Comparison of ENCODE assay signal across 8 cellular contexts in genomic region chr3:179149951-179150350, GRCh38. TPM values are rescaled to one million over a fixed set of nuclear protein-coding genes. Genes with fewer than 3 reads are reported as not detected.
DNase-seq lines count a peak whose midpoint lies in the region; ATAC-seq and TF ChIP-seq lines count a peak whose summit lies in the region.

No MANE protein-coding gene starts in this region.

- H3K9me3 Mint-ChIP-seq in activated CD8-positive, alpha-beta T cell treated with anti-CD3 and anti-CD28 coated beads, Interleukin-2, amount 10 ng/mL, durations not matched to agents 7 days and 5 days (ENCODE audit: insufficient read depth) = no peaks in the 10 kb centered on the region

- no peaks in the 10 kb centered on the region for H3K27me3 ChIP-seq in SK-N-SH (ENCODE audit: insufficient read depth)
- H3K27me3 ChIP-seq in iPS-20b (ENCODE audit: insufficient read depth, low read length) = no peaks in the 10 kb centered on the region
- H3K27me3 ChIP-seq in suprapubic skin = no peaks in the 10 kb centered on the region

- H3K4me3 ChIP-seq in SK-N-SH (ENCODE audit: low read depth in 2 of 2, low read length in 1 of 2) = peak overlapping the region; percentile 72 to 95
- peak overlapping the region; percentile 81 for H3K4me3 ChIP-seq in iPS-20b (ENCODE audit: low read length)
- H3K4me3 ChIP-seq in suprapubic skin = peak overlapping the region; percentile 99

- TF ChIP-seq EP300 in SK-N-SH (IDR thresholded peaks at IDR 0.05; ENCODE audit: borderline replicate concordance in 1 of 2, low read depth in 1 of 2, low read length in 1 of 2) = no peak
- no peak for TF ChIP-seq EP300 in suprapubic skin (IDR thresholded peaks at IDR 0.05)

- no peak for TF ChIP-seq CTCF in SK-N-SH (IDR thresholded peaks at IDR 0.05)
- TF ChIP-seq CTCF in suprapubic skin (IDR thresholded peaks at IDR 0.05) = no peak

- H3K27ac ChIP-seq in SK-N-SH (ENCODE audit: low read depth in 2 of 2, low read length in 1 of 2) (peak overlapping the region; percentile 83 to 94; a peak in 1 of 4 replicates), iPS-20b (ENCODE audit: low read length) (no peak overlapping the region), suprapubic skin (peak overlapping the region; percentile 100)

- peaks cover 4 to 7% of the 10 kb centered on the region in 2 experiments; a peak in 3 of 4 replicates for H3K4me1 ChIP-seq in SK-N-SH (ENCODE audit: control insufficient read depth in 1 of 2, insufficient read depth in 2 of 2, low read depth in 1 of 2, low read length in 1 of 2)
- H3K4me1 ChIP-seq in iPS-20b (ENCODE audit: insufficient read depth, low read length) = peaks cover 5% of the 10 kb centered on the region; the same call in 1 of the 2 replicates
- peaks cover 28% of the 10 kb centered on the region for H3K4me1 ChIP-seq in suprapubic skin

- no peaks in the 10 kb centered on the region for H3K9me2 ChIP-seq in SK-N-SH

- no peak for ATAC-seq in SK-N-SH treated with all-trans-retinoic acid at 6 μM for 48 hours
- no peak for ATAC-seq in activated CD8-positive, alpha-beta T cell treated with anti-CD3 and anti-CD28 coated beads, Interleukin-2, amount 10 ng/mL, durations not matched to agents 7 days and 5 days

- H3K79me2 ChIP-seq in SK-N-SH (ENCODE audit: insufficient read depth) = peaks cover 60% of the 10 kb centered on the region

- H3K9ac ChIP-seq in SK-N-SH (peak overlapping the region; percentile 90), iPS-20b (ENCODE audit: low read depth, low read length) (peak overlapping the region; percentile 75; the same call in 1 of the 2 replicates)

- peaks cover 13% of the 10 kb centered on the region for H3F3A ChIP-seq in SK-N-SH (replicated peaks; ENCODE audit: insufficient read depth)

- no peak overlapping the region for H3K27ac Mint-ChIP-seq in activated CD8-positive, alpha-beta T cell treated with anti-CD3 and anti-CD28 coated beads, Interleukin-2, amount 10 ng/mL, durations not matched to agents 7 days and 5 days

- H3K4me1 Mint-ChIP-seq in activated CD8-positive, alpha-beta T cell treated with anti-CD3 and anti-CD28 coated beads, Interleukin-2, amount 10 ng/mL, durations not matched to agents 7 days and 5 days (ENCODE audit: low read depth) = peaks cover 31% of the 10 kb centered on the region

- TF ChIP-seq POLR2A in suprapubic skin (IDR thresholded peaks at IDR 0.05) = no peak

- peaks cover 30% of the 10 kb centered on the region for H4K20me1 ChIP-seq in SK-N-SH (ENCODE audit: insufficient read depth)

- no peak for TF ChIP-seq RAD21 in SK-N-SH (IDR thresholded peaks at IDR 0.05; ENCODE audit: low read length)

- H2AFZ ChIP-seq in SK-N-SH (ENCODE audit: low read depth) = peak overlapping the region; percentile 54; the same call in 1 of the 2 replicates

- WGBS in SK-N-SH (ENCODE audit: low lambda C conversion rate) = 36% methylated on average over 4 of the region's 4 CpGs
- WGBS in suprapubic skin = 18% methylated on average over 4 of the region's 4 CpGs

- H3K4me2 ChIP-seq in SK-N-SH = peak overlapping the region; percentile 71

- POLR2A ChIA-PET in SK-N-SH (lab: Yijun Ruan, JAX) = interaction anchor here (1.6 kb wide), 1 partner anchor 86 kb away, joined by 3 read pairs; no protein-coding TSS in a partner anchor
- POLR2A ChIA-PET in activated CD8-positive, alpha-beta T cell treated with anti-CD3 and anti-CD28 coated beads, Interleukin-2, amount 10 ng/mL, durations not matched to agents 7 days and 5 days (lab: Charles Lee) = interaction anchor here (0.6 to 2.6 kb wide), 5 partner anchors 44 to 116 kb away, joined by 3 to 14 read pairs (median 4); partner anchors contain the start of gene ZMAT3

- no peak for DNase-seq in SK-N-SH
- no peak for DNase-seq in activated CD8-positive, alpha-beta T cell treated with anti-CD3 and anti-CD28 coated beads, Interleukin-2, amount 10 ng/mL, durations not matched to agents 7 days and 5 days
- DNase-seq in suprapubic skin (ENCODE audit: low spot score in 2 of 2) = no peak
- no peak for DNase-seq in AG08395 (ENCODE audit: low spot score)
- no peak for DNase-seq in DMS153 (lab: John Stamatoyannopoulos, UW)
- DNase-seq in NCI-H2107 treated with DMSO at 0.1 percent for 48 hours (lab: John Stamatoyannopoulos, UW; ENCODE audit: unreplicated experiment) = no peak

- CTCF ChIA-PET in SK-N-SH (lab: Yijun Ruan, JAX) = interaction anchor here (1.3 to 1.8 kb wide), 2 partner anchors 44 to 66 kb away, joined by 4 to 8 read pairs; no protein-coding TSS in a partner anchor
- CTCF ChIA-PET in activated CD8-positive, alpha-beta T cell treated with anti-CD3 and anti-CD28 coated beads, Interleukin-2, amount 10 ng/mL, durations not matched to agents 7 days and 5 days (lab: Charles Lee) = interaction anchor here (0.8 to 3.0 kb wide), 4 partner anchors 32 to 166 kb away, joined by 3 to 24 read pairs (median 3); no protein-coding TSS in a partner anchor

- H3K9me3 ChIP-seq in SK-N-SH (no peaks in the 10 kb centered on the region), iPS-20b (ENCODE audit: insufficient read depth, low read depth, low read length) (peaks cover 4% of the 10 kb centered on the region; the same call in 1 of the 2 replicates), suprapubic skin (no peaks in the 10 kb centered on the region)

- H3K36me3 ChIP-seq in SK-N-SH (replicated peaks in 1 of 2; ENCODE audit: control insufficient read depth in 1 of 2, insufficient read depth in 2 of 2, low read length in 1 of 2) = no peaks in the 10 kb centered on the region
- H3K36me3 ChIP-seq in iPS-20b (ENCODE audit: insufficient read depth, low read depth, low read length) = no peaks in the 10 kb centered on the region
- H3K36me3 ChIP-seq in suprapubic skin = no peaks in the 10 kb centered on the region

- peaks cover 4% of the 10 kb centered on the region for H3K27me3 Mint-ChIP-seq in activated CD8-positive, alpha-beta T cell treated with anti-CD3 and anti-CD28 coated beads, Interleukin-2, amount 10 ng/mL, durations not matched to agents 7 days and 5 days (ENCODE audit: low read depth)

- peak overlapping the region; percentile 96 for H3K4me3 Mint-ChIP-seq in activated CD8-positive, alpha-beta T cell treated with anti-CD3 and anti-CD28 coated beads, Interleukin-2, amount 10 ng/mL, durations not matched to agents 7 days and 5 days

- no peaks in the 10 kb centered on the region for H3K36me3 Mint-ChIP-seq in activated CD8-positive, alpha-beta T cell treated with anti-CD3 and anti-CD28 coated beads, Interleukin-2, amount 10 ng/mL, durations not matched to agents 7 days and 5 days (ENCODE audit: low read depth)

TF ChIP-seq in SK-N-SH, 30 proteins besides CTCF, POLR2A, EP300 and RAD21 (continues in another document):
- TF ChIP-seq TCF12 (IDR thresholded peaks at IDR 0.05) (no peak), JUND (IDR thresholded peaks at IDR 0.05) (no peak), EZH2phosphoT487 (IDR thresholded peaks at IDR 0.05; ENCODE audit: borderline replicate concordance, low read depth) (no peak), GATA2 (CRISPR knock-in tag; IDR thresholded peaks at IDR 0.05) (no peak), FOSL2 (IDR thresholded peaks at IDR 0.05; ENCODE audit: borderline replicate concordance, low read depth) (no peak), MEF2A (IDR thresholded peaks at IDR 0.05; ENCODE audit: borderline replicate concordance, low read depth) (no peak), TAF1 (IDR thresholded peaks at IDR 0.05; ENCODE audit: borderline replicate concordance, low read depth, low read length) (no peak), POLR2AphosphoS5 (IDR thresholded peaks at IDR 0.05; ENCODE audit: low read depth, low read length) (no peak), MAX (IDR thresholded peaks at IDR 0.05; ENCODE audit: low read depth) (no peak)

TF ChIP-seq in SK-N-SH treated with all-trans-retinoic acid at 6 μM for 48 hours, 23 proteins besides CTCF, POLR2A, EP300 and RAD21 (continues in another document):
- TF ChIP-seq CSRNP3 (CRISPR knock-in tag; IDR thresholded peaks at IDR 0.05) = no peak
- TF ChIP-seq POU6F1 (CRISPR knock-in tag; IDR thresholded peaks at IDR 0.05; ENCODE audit: borderline replicate concordance, low read depth) = no peak
- TF ChIP-seq ZFP30 (CRISPR knock-in tag; IDR thresholded peaks at IDR 0.05) = no peak
- TF ChIP-seq BACH2 (CRISPR knock-in tag; IDR thresholded peaks at IDR 0.05; ENCODE audit: borderline replicate concordance) = no peak

RNA-seq across cellular contexts. Expression of gene PIK3CA, which starts 1.8 kb away (rescaled TPM):
- polyA plus RNA-seq in SK-N-SH (2012; rRNA removed) = 3.2 and 3.9 TPM in 2 replicates
- polyA plus RNA-seq in SK-N-SH (2012; cell fraction: cytosol; rRNA removed) = 5.3 and 5.7 TPM in 2 replicates
- polyA plus RNA-seq in SK-N-SH (2012; cell fraction: nucleus; rRNA removed) = 1.9 and 5.8 TPM in 2 replicates
- total RNA-seq in activated CD8-positive, alpha-beta T cell treated with anti-CD3 and anti-CD28 coated beads, Interleukin-2, amount 10 ng/mL, durations not matched to agents 7 days and 5 days = 10 to 100 TPM; 22.3 to 23.9 TPM
- total RNA-seq in suprapubic skin = 10 to 100 TPM; 14.8 to 26.6 (median 18.6) TPM
